Comparison of ENCODE assay signal across 9 cellular contexts in genomic region chr11:130737866-130738431, GRCh38.
A peak's percentile ranks its signal among the peaks of the same experiment; 100 is the strongest.
DNase-seq lines count a peak whose midpoint lies in the region; ATAC-seq and TF ChIP-seq lines count a peak whose summit lies in the region.
"Had no signal": no experiment of that assay in that cellular context is flagged by ENCODE, and none has a peak within 500 bp of the region (broad histone marks: within the 10 kb centered on the region; RNA-seq: fewer than 3 reads in every experiment).

No MANE protein-coding gene starts in this region.

- H3K36me3 ChIP-seq in brain microvascular endothelial cell (replicated peaks) (no peaks in the 10 kb centered on the region), subcutaneous abdominal adipose tissue (ENCODE audit: control insufficient read depth in 5 of 5, insufficient read depth in 5 of 5, low read length in 5 of 5) (no peaks in the 10 kb centered on the region)

- H3K4me1 ChIP-seq in subcutaneous abdominal adipose tissue (ENCODE audit: control insufficient read depth in 5 of 5, insufficient read depth in 5 of 5, low read length in 5 of 5) = peaks cover 0 to 18% (median 16%) of the 10 kb centered on the region in 5 donors

- peak overlapping the region; percentile 3; the same call in 1 of the 2 replicates for H3K4me3 ChIP-seq in HFF-Myc (replicated peaks; ENCODE audit: low read depth, low read length)
- no peak overlapping the region for H3K4me3 ChIP-seq in brain microvascular endothelial cell (ENCODE audit: low read depth, low read length)
- no peak overlapping the region for H3K4me3 ChIP-seq in subcutaneous abdominal adipose tissue (ENCODE audit: low read depth in 1 of 5, low read length in 5 of 5)

- peak; percentile 46 for ATAC-seq in left colon

- H3K27me3 ChIP-seq in brain microvascular endothelial cell (replicated peaks) (no peaks in the 10 kb centered on the region), subcutaneous abdominal adipose tissue (ENCODE audit: control insufficient read depth in 5 of 5, insufficient read depth in 4 of 5, low read length in 5 of 5) (no peaks in the 10 kb centered on the region)

- H3K27ac ChIP-seq in brain microvascular endothelial cell (peak overlapping the region; percentile 78), subcutaneous abdominal adipose tissue (ENCODE audit: low read depth, low read length) (peak overlapping the region; percentile 52)

- H3K9me3 ChIP-seq in subcutaneous abdominal adipose tissue (ENCODE audit: control insufficient read depth in 5 of 5, low read length in 5 of 5) = peaks cover 4 to 19% (median 11%) of the 10 kb centered on the region in 5 donors

- intact Hi-C loops in left colon (cut with DNase I, micrococcal nuclease) = no loop called here

- in situ Hi-C loops in brain microvascular endothelial cell (cut with HindIII; ENCODE audit: low pct_ligation_motif_present, low sequenced_read_pairs) = no loop called here

- TF ChIP-seq CTCF in HFF-Myc (IDR thresholded peaks at IDR 0.05; ENCODE audit: low read depth, low read length, missing control alignments) (no peak), brain microvascular endothelial cell (IDR thresholded peaks at IDR 0.05; ENCODE audit: low read depth, low read length, missing control alignments) (no peak)

- DNase-seq in HFF-Myc (ENCODE audit: extremely low read depth, low read depth) (peak; percentile 61), brain microvascular endothelial cell (peak; percentile 74), left colon (no peak), RPMI8226 (no peak), NCI-H1694 treated with DMSO at 0.1 percent for 48 hours (lab: John Stamatoyannopoulos, UW) (no peak)
- no peak for DNase-seq in activated effector memory CD4-positive, alpha-beta T cell treated with anti-CD3 and anti-CD28 coated beads, Interleukin-2, amount 50 U/mL, for 16 hours
- DNase-seq: occipital lobe; stimulated activated naive CD4-positive, alpha-beta T cell had no signal

- H3K9ac ChIP-seq in subcutaneous abdominal adipose tissue (ENCODE audit: low read length in 5 of 5) = no peak overlapping the region

Comparison
In these comparisons a context has a peak if more than half of its experiments do, and no peak if none do; other contexts are left out.
1. DNase-seq: peak in HFF-Myc (single experiment) and brain microvascular endothelial cell (single experiment); none in left colon (0 of 2), RPMI8226 (single experiment), activated effector memory CD4-positive, alpha-beta T cell treated with anti-CD3 and anti-CD28 coated beads, Interleukin-2, amount 50 U/mL, for 16 hours (single experiment) and NCI-H1694 treated with DMSO at 0.1 percent for 48 hours (single experiment).